In the genomic region with DNA sequence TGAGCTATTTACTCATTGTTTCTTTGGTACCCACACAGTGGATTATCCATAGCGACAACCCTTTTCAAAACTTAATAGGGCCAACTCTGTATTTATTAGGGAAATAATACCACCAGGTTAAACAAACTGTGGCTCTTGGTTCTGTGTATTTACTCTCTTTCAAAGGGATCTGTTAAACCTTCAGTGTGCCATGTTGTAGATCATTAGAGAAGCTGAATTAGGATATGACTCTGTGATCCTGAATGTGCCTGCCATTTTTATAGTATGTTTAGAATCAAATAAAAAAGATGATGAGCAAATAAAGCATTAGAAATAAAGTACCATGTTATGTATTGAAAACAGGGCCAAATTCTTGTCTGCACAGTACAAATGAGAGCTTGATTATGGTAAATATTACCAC, we compare ENCODE assay signal across 30 cellular contexts. TPM values are rescaled to one million over a fixed set of nuclear protein-coding genes. Genes with fewer than 3 reads are reported as not detected.
"Had no signal": no experiment of that assay in that cellular context is flagged by ENCODE, and none has a peak within 500 bp of the region (broad histone marks: within the 10 kb centered on the region; RNA-seq: fewer than 3 reads in every experiment).

No MANE protein-coding gene starts in this region.

- H3K27ac Mint-ChIP-seq: activated CD4-positive, alpha-beta memory T cell treated with anti-CD3 and anti-CD28 coated beads for 36 hours; activated CD4-positive, alpha-beta T cell treated with anti-CD3 and anti-CD28 coated beads, Interleukin-2, amount 10 ng/mL, durations not matched to agents 7 days and 5 days; activated naive CD8-positive, alpha-beta T cell; brain; T-helper 17 cell had no signal

- H3K4me3 ChIP-seq: Peyer's patch, SJSA1 had no signal

- H3K9me3 Mint-ChIP-seq: activated CD4-positive, alpha-beta memory T cell treated with anti-CD3 and anti-CD28 coated beads for 36 hours; activated CD4-positive, alpha-beta T cell treated with anti-CD3 and anti-CD28 coated beads, Interleukin-2, amount 10 ng/mL, durations not matched to agents 7 days and 5 days; activated T-cell treated with anti-CD3 and anti-CD28 coated beads, Interleukin-2, amount 50 U/mL, for 4 hours; brain; central memory CD8-positive, alpha-beta T cell had no signal

- ATAC-seq: activated T-cell treated with anti-CD3 and anti-CD28 coated beads, Interleukin-2, amount 50 U/mL, for 4 hours; T-helper 17 cell had no signal

- H3K27ac ChIP-seq: Peyer's patch, SJSA1 had no signal

- DNase-seq: activated CD4-positive, alpha-beta memory T cell treated with anti-CD3 and anti-CD28 coated beads for 36 hours; activated CD4-positive, alpha-beta T cell treated with anti-CD3 and anti-CD28 coated beads, Interleukin-2, amount 10 ng/mL, durations not matched to agents 7 days and 5 days; activated CD4-positive, CD25-positive, alpha-beta regulatory T cell; activated CD8-positive, alpha-beta memory T cell treated with anti-CD3 and anti-CD28 coated beads for 24 hours; activated effector memory CD4-positive, alpha-beta T cell treated with anti-CD3 and anti-CD28 coated beads, Interleukin-2, amount 50 U/mL, for 16 hours; activated naive CD4-positive, alpha-beta T cell treated with Interleukin-2 at 50 U/mL for 16 hours; activated T-cell treated with anti-CD3 and anti-CD28 coated beads, Interleukin-2, amount 50 U/mL, for 4 hours; amygdala; Kasumi-1; KBM-7; NCI-H1048; NCI-H1417 treated with DMSO at 0.1 percent for 48 hours; NCI-H187; NCI-H2107; NCI-H2171 treated with DMSO at 0.1 percent for 48 hours; NCI-H345; NCI-H510A; NCI-H526 treated with DMSO at 0.1 percent for 48 hours; NK-92 treated with Interleukin-12 subunit alpha and Interleukin-12 subunit beta, amount 100 ng/mL, for 24 hours; OCI-M1; Peyer's patch; SHP77; T-helper 17 cell; T1000 had no signal

RNA-seq across cellular contexts. Expression of a gene that starts 25.0 kb away (rescaled TPM):
- total RNA-seq: activated CD4-positive, alpha-beta memory T cell treated with anti-CD3 and anti-CD28 coated beads for 36 hours; activated CD4-positive, alpha-beta T cell treated with anti-CD3 and anti-CD28 coated beads, Interleukin-2, amount 10 ng/mL, durations not matched to agents 7 days and 5 days; activated T-cell treated with anti-CD3 and anti-CD28 coated beads, Interleukin-2, amount 50 U/mL, for 4 hours; astrocyte; M059J; SJSA1 had no signal
